ENCODE assay signal across 7 cellular contexts in genomic region chr17:17591408-17592265, GRCh38.
A peak's percentile ranks its signal among the peaks of the same experiment; 100 is the strongest.
DNase-seq lines count a peak whose midpoint lies in the region; ATAC-seq lines count a peak whose summit lies in the region.

A gene with protein sequence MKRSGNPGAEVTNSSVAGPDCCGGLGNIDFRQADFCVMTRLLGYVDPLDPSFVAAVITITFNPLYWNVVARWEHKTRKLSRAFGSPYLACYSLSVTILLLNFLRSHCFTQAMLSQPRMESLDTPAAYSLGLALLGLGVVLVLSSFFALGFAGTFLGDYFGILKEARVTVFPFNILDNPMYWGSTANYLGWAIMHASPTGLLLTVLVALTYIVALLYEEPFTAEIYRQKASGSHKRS (minus strand): TSS chr17:17591708. CDS start chr17:17591626, 82 bp downstream.

- ATAC-seq in GM18508 (IDR thresholded peaks at IDR 0.05; ENCODE audit: insufficient read depth, unreplicated experiment) (peak; percentile 87), HG03025 (IDR thresholded peaks at IDR 0.05; ENCODE audit: low FRiP score, unreplicated experiment) (peak; percentile 82)

- DNase-seq in NCI-H2081 (lab: John Stamatoyannopoulos, UW) (peak; percentile 95), T1000 (lab: John Stamatoyannopoulos, UW) (peak; percentile 94), astrocyte of the hippocampus (ENCODE audit: low read depth, low spot score) (peak; percentile 99), hippocampal formation (lab: John Stamatoyannopoulos, UW) (peak; percentile 95 to 99), retina (peak; percentile 100)

Comparison
In these comparisons a context has a peak if more than half of its experiments do, and no peak if none do; other contexts are left out.
1. Peak in every context shown above with its lines: DNase-seq and ATAC-seq.